ENCODE assay signal across 1 cellular context in genomic region chr4:26330186-26330787, GRCh38.
TF ChIP-seq lines count a peak whose summit lies in the region.

No MANE protein-coding gene starts in this region.

TF ChIP-seq in SK-N-SH, 30 proteins besides CTCF, POLR2A, EP300 and RAD21 (continued from another document):
- TF ChIP-seq ZBTB33 (IDR thresholded peaks at IDR 0.05; ENCODE audit: borderline replicate concordance, low read depth) (no peak), RFX5 (IDR thresholded peaks at IDR 0.05; ENCODE audit: low read length) (peak; percentile 96)
TF ChIP-seq in SK-N-SH: peak in this region for 2.
